In the genomic region with DNA sequence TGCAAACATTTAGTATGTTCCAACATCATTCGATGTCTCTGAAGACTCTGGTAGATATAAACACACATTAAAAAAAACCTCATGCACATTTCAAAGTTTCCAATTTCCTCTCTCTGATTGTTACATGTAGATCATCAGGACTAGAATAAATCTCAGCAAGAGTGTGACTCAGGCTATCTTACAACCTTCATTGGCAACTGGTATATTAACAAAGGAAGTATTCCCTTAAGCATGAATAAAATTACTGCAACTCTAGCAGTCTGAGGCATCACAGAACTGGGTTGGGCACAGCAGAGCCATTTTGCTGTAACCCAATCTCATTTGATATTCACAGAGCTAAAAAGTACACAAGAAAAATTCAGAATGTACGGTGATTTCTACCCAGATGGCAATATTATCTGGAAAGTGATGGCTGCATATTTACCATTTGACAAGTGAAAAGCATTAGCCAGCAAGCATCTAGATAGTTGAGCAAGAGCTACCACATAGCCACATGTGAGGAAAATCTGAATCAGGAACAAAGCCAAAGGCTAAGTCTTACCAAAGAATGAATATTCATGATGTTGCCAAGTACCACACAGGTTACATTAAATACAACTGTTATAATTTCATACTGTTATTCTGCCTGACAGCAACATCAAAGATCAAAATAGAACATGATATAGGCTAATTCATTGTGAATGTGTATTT, we compare ENCODE assay signal across 22 cellular contexts.
A peak's percentile ranks its signal among the peaks of the same experiment; 100 is the strongest.
DNase-seq lines count a peak whose midpoint lies in the region; ATAC-seq and TF ChIP-seq lines count a peak whose summit lies in the region.
"Had no signal": no experiment of that assay in that cellular context is flagged by ENCODE, and none has a peak within 500 bp of the region (broad histone marks: within the 10 kb centered on the region; RNA-seq: fewer than 3 reads in every experiment).

No MANE protein-coding gene starts in this region.

- no peaks in the 10 kb centered on the region for H3K9me3 ChIP-seq in osteoblast (ENCODE audit: low read depth, low read length)
- H3K9me3 ChIP-seq: gastrocnemius medialis, pancreas, testis, vagina had no signal

- H3K4me3 ChIP-seq in osteoblast (ENCODE audit: insufficient read depth, low read length) = no peak overlapping the region
- H3K4me3 ChIP-seq: gastrocnemius medialis, pancreas, testis, vagina had no signal

- no peaks in the 10 kb centered on the region for H3K79me2 ChIP-seq in osteoblast (ENCODE audit: insufficient read depth, low read length)

- H3K27me3 ChIP-seq in osteoblast (ENCODE audit: insufficient read depth, low read length) = no peaks in the 10 kb centered on the region
- H3K27me3 ChIP-seq: gastrocnemius medialis, pancreas, testis, vagina had no signal

- no peaks in the 10 kb centered on the region for H4K20me1 ChIP-seq in osteoblast (ENCODE audit: insufficient read depth, low read length)

- no peak overlapping the region for H3K27ac ChIP-seq in osteoblast (ENCODE audit: low read depth, low read length)
- H3K27ac ChIP-seq: gastrocnemius medialis, pancreas, testis, vagina had no signal

- no peaks in the 10 kb centered on the region for H3K4me1 ChIP-seq in osteoblast (ENCODE audit: insufficient read depth, low read length)
- H3K4me1 ChIP-seq: gastrocnemius medialis, pancreas, testis, vagina had no signal

- H2AFZ ChIP-seq in osteoblast (ENCODE audit: low read length) = no peak overlapping the region

- DNase-seq in AG20443 (ENCODE audit: low spot score) (peak; percentile 9), LHCN-M2 (ENCODE audit: low read depth) (peak; percentile 62), dedifferentiated amniotic fluid mesenchymal stem cell (ENCODE audit: extremely low spot score) (peak; percentile 29), myocyte (ENCODE audit: low read depth) (peak; percentile 79), osteoblast (ENCODE audit: insufficient read length, low spot score, missing footprints) (no peak), NCI-H1417 treated with DMSO at 0.1 percent for 48 hours (lab: John Stamatoyannopoulos, UW) (no peak), CD1c-positive myeloid dendritic cell (ENCODE audit: extremely low spot score) (no peak)
- DNase-seq: activated CD8-positive, alpha-beta memory T cell treated with anti-CD3 and anti-CD28 coated beads for 24 hours; activated naive CD4-positive, alpha-beta T cell treated with anti-CD3 and anti-CD28 coated beads, Interleukin-2, amount 50 U/mL, for 16 hours; activated T-cell treated with anti-CD3 and anti-CD28 coated beads, Interleukin-2, amount 50 U/mL, for 72 hours; cortex of kidney; gastrocnemius medialis; NCI-H1694; NCI-H2171 treated with DMSO at 0.1 percent for 48 hours; OCI-M1; pancreas; SHP77 treated with DMSO at 0.1 percent for 48 hours; testis had no signal

- TF ChIP-seq CTCF in osteoblast (IDR thresholded peaks at IDR 0.05; ENCODE audit: extremely low read depth, low read depth, low read length) = no peak

- no peak for ATAC-seq in HG02885 (IDR thresholded peaks at IDR 0.05; ENCODE audit: poor library complexity, unreplicated experiment)
- ATAC-seq: activated T-cell treated with anti-CD3 and anti-CD28 coated beads, Interleukin-2, amount 50 U/mL, for 72 hours; gastrocnemius medialis; natural killer cell treated with Interleukin-12 subunit alpha and Interleukin-12 subunit beta and Interleukin-15 and Interleukin-18, amount 100 ng/mL, for 72 hours; pancreas; sciatic nerve had no signal

- H3K4me2 ChIP-seq in osteoblast (ENCODE audit: insufficient read depth, low read length) = no peak overlapping the region

- no peaks in the 10 kb centered on the region for H3K36me3 ChIP-seq in osteoblast (ENCODE audit: insufficient read depth, low read length)
- H3K36me3 ChIP-seq: gastrocnemius medialis, pancreas, vagina had no signal

Comparison
In these comparisons a context has a peak if more than half of its experiments do, and no peak if none do; other contexts are left out.
1. DNase-seq: peak in AG20443 (single experiment), LHCN-M2 (single experiment), dedifferentiated amniotic fluid mesenchymal stem cell (single experiment) and myocyte (single experiment); none in osteoblast (single experiment), NCI-H1417 treated with DMSO at 0.1 percent for 48 hours (single experiment) and CD1c-positive myeloid dendritic cell (single experiment).